ENCODE assay signal across 9 cellular contexts in the genomic region with DNA sequence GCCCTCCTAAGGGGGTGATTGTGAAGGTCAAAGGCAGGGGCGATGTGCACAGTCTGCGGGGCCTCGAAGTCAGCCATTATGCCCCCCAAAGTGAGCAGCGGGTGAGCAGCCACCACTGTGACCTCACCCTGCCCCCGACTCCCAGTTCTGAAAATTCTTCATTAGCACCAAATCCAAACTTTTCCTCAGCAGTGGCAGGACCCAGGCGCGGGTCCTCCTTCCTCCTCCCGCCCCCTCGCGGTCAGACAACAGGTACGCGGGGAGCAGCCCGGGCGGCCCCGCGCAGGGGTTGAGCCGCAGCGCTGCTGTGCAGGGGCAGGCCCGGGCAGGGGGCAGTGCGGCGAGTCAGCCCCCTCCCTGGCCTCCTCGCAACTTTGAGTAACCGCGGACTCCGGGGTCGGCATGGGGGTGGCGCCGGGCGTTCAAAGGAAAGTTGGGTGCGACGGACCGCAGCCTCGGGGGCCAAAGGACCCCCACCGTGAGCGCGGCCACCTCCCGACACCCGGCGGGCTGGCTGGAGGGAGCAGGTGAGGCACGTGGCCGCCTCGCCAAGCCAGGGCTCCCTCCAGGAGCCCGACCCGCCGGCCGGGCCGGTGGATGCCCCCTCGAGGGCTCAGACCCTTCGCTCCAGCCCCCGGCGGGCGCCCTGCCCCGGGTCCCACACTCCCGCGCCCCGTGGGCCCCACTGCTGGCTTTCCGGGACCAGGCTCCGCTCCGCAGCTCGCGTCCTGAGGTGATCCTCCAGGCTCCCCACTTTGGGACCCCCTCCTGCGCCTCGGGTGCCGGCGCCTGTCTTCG. TPM values are rescaled to one million over a fixed set of nuclear protein-coding genes. Genes with fewer than 3 reads are reported as not detected.
DNase-seq lines count a peak whose midpoint lies in the region; ATAC-seq, FAIRE-seq and TF ChIP-seq lines count a peak whose summit lies in the region.
"Had no signal": no experiment of that assay in that cellular context is flagged by ENCODE, and none has a peak within 500 bp of the region (broad histone marks: within the 10 kb centered on the region; RNA-seq: fewer than 3 reads in every experiment).

No MANE protein-coding gene starts in this region.

- no peak overlapping the region for H3K4me3 Mint-ChIP-seq in MCF 10A (ENCODE audit: unreplicated experiment)
- H3K4me3 Mint-ChIP-seq: CD8-positive, alpha-beta T cell had no signal

- H4K5ac ChIP-seq in mesendoderm (ENCODE audit: low read length): no peak overlapping the region

- H4K8ac ChIP-seq in mesendoderm (ENCODE audit: low read depth, low read length): no peak overlapping the region

- peak overlapping the region; percentile 40 for H3K18ac ChIP-seq in mesendoderm (ENCODE audit: low read length)

- H3K27ac Mint-ChIP-seq in MCF 10A (ENCODE audit: low read depth, unreplicated experiment): no peak overlapping the region
- H3K27ac Mint-ChIP-seq: CD8-positive, alpha-beta T cell had no signal

- H3K79me2 ChIP-seq in mesendoderm (ENCODE audit: control insufficient read depth, insufficient read depth, low read length): no peaks in the 10 kb centered on the region

- no peak overlapping the region for H2BK5ac ChIP-seq in mesendoderm (ENCODE audit: low read length)

- H3K36me3 Mint-ChIP-seq in MCF 10A (ENCODE audit: insufficient read depth, unreplicated experiment): no peaks in the 10 kb centered on the region
- H3K36me3 Mint-ChIP-seq: CD8-positive, alpha-beta T cell had no signal

- H3K4me1 ChIP-seq in left ventricle myocardium inferior (peaks cover 17% of the 10 kb centered on the region), mesendoderm (ENCODE audit: control insufficient read depth, low read depth, low read length) (peaks cover 5% of the 10 kb centered on the region), small intestine (ENCODE audit: control insufficient read depth in 2 of 2, insufficient read depth in 1 of 2, low read depth in 1 of 2, low read length in 1 of 2) (no peaks in the 10 kb centered on the region)

- H3K4me3 ChIP-seq in left ventricle myocardium inferior: peak overlapping the region; percentile 54
- H3K4me3 ChIP-seq in mesendoderm (ENCODE audit: low read length): no peak overlapping the region
- peak overlapping the region in 1 of 2 donors; percentile 34 for H3K4me3 ChIP-seq in small intestine (ENCODE audit: low read depth in 1 of 2, low read length in 2 of 2)

- H2BK120ac ChIP-seq in mesendoderm (ENCODE audit: low read depth, low read length): no peak overlapping the region

- BruUV-seq in MCF 10A (replicated peaks; lab: Mats Ljungman, UMichigan): no TSS peak

- ATAC-seq in Right ventricle myocardium superior (ENCODE audit: poor library complexity): no peak
- no peak for ATAC-seq in GM18858 (IDR thresholded peaks at IDR 0.05; ENCODE audit: unreplicated experiment)
- ATAC-seq: CD8-positive, alpha-beta T cell had no signal

- H3K9me3 Mint-ChIP-seq in MCF 10A (ENCODE audit: unreplicated experiment): no peaks in the 10 kb centered on the region

- H3K27me3 Mint-ChIP-seq in MCF 10A (ENCODE audit: insufficient read depth, unreplicated experiment): peaks cover 79% of the 10 kb centered on the region

- DNase-seq in left ventricle myocardium inferior (no peak), Right ventricle myocardium superior (no peak), MCF 10A (ENCODE audit: unreplicated experiment) (no peak), mesendoderm (peak; percentile 59), NCI-H2081 (lab: John Stamatoyannopoulos, UW) (no peak), small intestine (no peak), SW 1271 (lab: John Stamatoyannopoulos, UW) (no peak)
- DNase-seq: CD8-positive, alpha-beta T cell had no signal

- H3K4me1 Mint-ChIP-seq in MCF 10A (ENCODE audit: insufficient read depth, unreplicated experiment): no peaks in the 10 kb centered on the region

- POLR2A ChIA-PET in MCF 10A (lab: Yijun Ruan, JAX): no interaction called here

- H2BK15ac ChIP-seq in mesendoderm (replicated peaks; ENCODE audit: low read depth): no peak overlapping the region

- H3K27ac ChIP-seq in left ventricle myocardium inferior (replicated peaks) (no peak overlapping the region), mesendoderm (ENCODE audit: low read depth, low read length) (no peak overlapping the region), small intestine (ENCODE audit: low read depth in 1 of 2, low read length in 1 of 2) (no peak overlapping the region)

- TF ChIP-seq CTCF in left ventricle myocardium inferior (IDR thresholded peaks at IDR 0.05; ENCODE audit: borderline replicate concordance) (no peak), MCF 10A (IDR thresholded peaks at IDR 0.05; ENCODE audit: unreplicated experiment) (peak; percentile 14)

- H3K36me3 ChIP-seq in left ventricle myocardium inferior: no peaks in the 10 kb centered on the region
- no peaks in the 10 kb centered on the region for H3K36me3 ChIP-seq in mesendoderm (ENCODE audit: control insufficient read depth, insufficient read depth, low read length)
- no peaks in the 10 kb centered on the region for H3K36me3 ChIP-seq in small intestine (ENCODE audit: control insufficient read depth in 2 of 2, insufficient read depth in 2 of 2, low read length in 2 of 2)

- peak overlapping the region; percentile 58 for H3K9ac ChIP-seq in mesendoderm (ENCODE audit: low read length)

- no peak overlapping the region for H2AK5ac ChIP-seq in mesendoderm (ENCODE audit: low read length)

- H3K27me3 ChIP-seq in left ventricle myocardium inferior (ENCODE audit: low read depth): peaks cover 86% of the 10 kb centered on the region
- H3K27me3 ChIP-seq in mesendoderm (ENCODE audit: insufficient read depth, low read length, poor library complexity): no peaks in the 10 kb centered on the region
- H3K27me3 ChIP-seq in small intestine (ENCODE audit: control insufficient read depth in 2 of 2, insufficient read depth in 2 of 2, low read length in 2 of 2): peaks cover 4 to 26% of the 10 kb centered on the region in 2 donors

- no peak overlapping the region for H3K4ac ChIP-seq in mesendoderm (ENCODE audit: low read depth, low read length)

- peak overlapping the region; percentile 60 for H3K56ac ChIP-seq in mesendoderm (ENCODE audit: low read length)

- FAIRE-seq in small intestine (lab: Jason Lieb, UNC): no peak

- H3K79me1 ChIP-seq in mesendoderm (ENCODE audit: low read length): no peaks in the 10 kb centered on the region

- no peak overlapping the region for H3K23ac ChIP-seq in mesendoderm (ENCODE audit: low read length)

- CTCF ChIA-PET in MCF 10A (lab: Yijun Ruan, JAX): no interaction called here

- H3K4me2 ChIP-seq in mesendoderm (ENCODE audit: low read length): peak overlapping the region; percentile 67

- no CpG with 5 or more reads among the region's 66 CpGs for WGBS in mesendoderm (ENCODE audit: extremely low coverage, insufficient coverage, low lambda C conversion rate)
- WGBS in small intestine, 3 donors: 1 to 5% (median 3%) methylated on average over 33 to 66 of the region's 66 CpGs

- intact Hi-C loops in left ventricle myocardium inferior (cut with micrococcal nuclease) (no loop called here), Right ventricle myocardium superior (cut with DNase I) (no loop called here), MCF 10A (cut with micrococcal nuclease) (no loop called here)

- H3K9me3 ChIP-seq in left ventricle myocardium inferior (replicated peaks): no peaks in the 10 kb centered on the region
- H3K9me3 ChIP-seq in small intestine (ENCODE audit: control insufficient read depth, low read depth): no peaks in the 10 kb centered on the region

RNA-seq across cellular contexts. Expression of a gene that starts 49.4 kb away (rescaled TPM):
- 11.9 TPM for total RNA-seq in left ventricle myocardium inferior
- 12.6 TPM for total RNA-seq in Right ventricle myocardium superior
- 25.4 and 28.7 TPM in 2 replicates for total RNA-seq in MCF 10A (2022)
- polyA plus RNA-seq in mesendoderm (2013, experiment 1 of 2): 12.3 TPM
- 11.5 TPM for polyA plus RNA-seq in mesendoderm (2013, experiment 2 of 2)
- polyA plus RNA-seq in small intestine: 10 to 100 TPM; 15.3 to 19.0 (median 18.6) TPM
